ENCODE assay signal across 25 cellular contexts in genomic region chr19:51382004-51382403, GRCh38. TPM values are rescaled to one million over a fixed set of nuclear protein-coding genes. Genes with fewer than 3 reads are reported as not detected.
A peak's percentile ranks its signal among the peaks of the same experiment; 100 is the strongest.
DNase-seq lines count a peak whose midpoint lies in the region; TF ChIP-seq lines count a peak whose summit lies in the region.
"Had no signal": no experiment of that assay in that cellular context is flagged by ENCODE, and none has a peak within 500 bp of the region (broad histone marks: within the 10 kb centered on the region; RNA-seq: fewer than 3 reads in every experiment).

No MANE protein-coding gene starts in this region.

- no peaks in the 10 kb centered on the region for H3K4me1 ChIP-seq in left ventricle myocardium inferior
- H3K4me1 ChIP-seq: A549, BE2C, HAP-1 had no signal

- intact Hi-C loops in activated CD4-positive, alpha-beta T cell treated with anti-CD3 and anti-CD28 coated beads, Interleukin-2, amount 10 ng/mL, durations not matched to agents 24 days and 14 days (cut with micrococcal nuclease): no loop called here
- intact Hi-C loops in cardiac septum (cut with DNase I): no loop called here
- intact Hi-C loops in left ventricle myocardium inferior (cut with micrococcal nuclease): no loop called here

- peaks cover 23% of the 10 kb centered on the region for H3K4me1 Mint-ChIP-seq in activated CD4-positive, alpha-beta T cell treated with anti-CD3 and anti-CD28 coated beads, Interleukin-2, amount 10 ng/mL, durations not matched to agents 24 days and 14 days
- H3K4me1 Mint-ChIP-seq in immature natural killer cell: peaks cover 68 to 70% of the 10 kb centered on the region in 2 donors
- H3K4me1 Mint-ChIP-seq in activated CD4-positive, alpha-beta memory T cell treated with anti-CD3 and anti-CD28 coated beads, Interleukin-2, amount 10 ng/mL, durations not matched to agents 7 days and 5 days: peaks cover 40% of the 10 kb centered on the region
- H3K4me1 Mint-ChIP-seq: GM23338 had no signal

- H3K36me3 Mint-ChIP-seq in activated CD4-positive, alpha-beta T cell treated with anti-CD3 and anti-CD28 coated beads, Interleukin-2, amount 10 ng/mL, durations not matched to agents 24 days and 14 days (ENCODE audit: low read depth): peaks cover 4% of the 10 kb centered on the region
- no peaks in the 10 kb centered on the region for H3K36me3 Mint-ChIP-seq in immature natural killer cell
- H3K36me3 Mint-ChIP-seq in activated CD4-positive, alpha-beta memory T cell treated with anti-CD3 and anti-CD28 coated beads, Interleukin-2, amount 10 ng/mL, durations not matched to agents 7 days and 5 days (ENCODE audit: low read depth): peaks cover 10% of the 10 kb centered on the region
- H3K36me3 Mint-ChIP-seq: CD14-positive monocyte; CD4-positive, alpha-beta memory T cell had no signal

- no peak overlapping the region for H3K4me3 Mint-ChIP-seq in activated CD4-positive, alpha-beta T cell treated with anti-CD3 and anti-CD28 coated beads, Interleukin-2, amount 10 ng/mL, durations not matched to agents 24 days and 14 days
- H3K4me3 Mint-ChIP-seq in immature natural killer cell: peak overlapping the region in 4 of 5 donors; percentile 17 to 80 (median 50)
- H3K4me3 Mint-ChIP-seq in activated CD4-positive, alpha-beta memory T cell treated with anti-CD3 and anti-CD28 coated beads, Interleukin-2, amount 10 ng/mL, durations not matched to agents 7 days and 5 days: no peak overlapping the region
- H3K4me3 Mint-ChIP-seq: CD14-positive monocyte; CD4-positive, alpha-beta memory T cell; GM23338; HFFc6 had no signal

- CTCF ChIA-PET in activated CD4-positive, alpha-beta memory T cell treated with anti-CD3 and anti-CD28 coated beads, Interleukin-2, amount 10 ng/mL, durations not matched to agents 7 days and 5 days (lab: Charles Lee): interaction anchor here (1.6 to 2.1 kb wide), 2 partner anchors 8 to 14 kb away, joined by 6 to 7 read pairs; partner anchors contain the start of gene C19orf84

- peaks cover 7% of the 10 kb centered on the region for H3K9me3 ChIP-seq in left ventricle myocardium inferior (replicated peaks)
- H3K9me3 ChIP-seq: BE2C, HAP-1 had no signal

- peak overlapping the region; percentile 37 for H3K27ac Mint-ChIP-seq in activated CD4-positive, alpha-beta T cell treated with anti-CD3 and anti-CD28 coated beads, Interleukin-2, amount 10 ng/mL, durations not matched to agents 24 days and 14 days
- peak overlapping the region in 3 of 6 donors; percentile 56 to 67 (median 67) for H3K27ac Mint-ChIP-seq in immature natural killer cell
- no peak overlapping the region for H3K27ac Mint-ChIP-seq in activated CD4-positive, alpha-beta memory T cell treated with anti-CD3 and anti-CD28 coated beads, Interleukin-2, amount 10 ng/mL, durations not matched to agents 7 days and 5 days
- H3K27ac Mint-ChIP-seq: CD14-positive monocyte; CD4-positive, alpha-beta memory T cell; GM23338; HFFc6 had no signal

- H3K36me3 ChIP-seq in left ventricle myocardium inferior: no peaks in the 10 kb centered on the region
- H3K36me3 ChIP-seq: BE2C; BLaER1 treated with 17β-estradiol and CSF1 and Interleukin-3, amounts not matched to agents 10 nM and 100 nM; HAP-1 had no signal

- H3K27me3 ChIP-seq in left ventricle myocardium inferior (ENCODE audit: low read depth): no peaks in the 10 kb centered on the region
- H3K27me3 ChIP-seq: BE2C; BLaER1 treated with 17β-estradiol and CSF1 and Interleukin-3, amounts not matched to agents 10 nM and 100 nM had no signal

- H3K9me3 Mint-ChIP-seq in activated CD4-positive, alpha-beta T cell treated with anti-CD3 and anti-CD28 coated beads, Interleukin-2, amount 10 ng/mL, durations not matched to agents 24 days and 14 days: no peaks in the 10 kb centered on the region
- no peaks in the 10 kb centered on the region for H3K9me3 Mint-ChIP-seq in immature natural killer cell
- peaks cover 9% of the 10 kb centered on the region for H3K9me3 Mint-ChIP-seq in activated CD4-positive, alpha-beta memory T cell treated with anti-CD3 and anti-CD28 coated beads, Interleukin-2, amount 10 ng/mL, durations not matched to agents 7 days and 5 days

- no peak for DNase-seq in activated CD4-positive, alpha-beta T cell treated with anti-CD3 and anti-CD28 coated beads, Interleukin-2, amount 10 ng/mL, durations not matched to agents 24 days and 14 days
- no peak for DNase-seq in activated CD4-positive, alpha-beta T cell treated with anti-CD3 and anti-CD28 coated beads, Interleukin-2, amount 50 U/mL, for 4 hours
- peak; percentile 24 for DNase-seq in cardiac septum (ENCODE audit: low spot score)
- DNase-seq in left ventricle myocardium inferior: no peak
- DNase-seq in immature natural killer cell: no peak
- DNase-seq in NCI-H69 (lab: John Stamatoyannopoulos, UW): no peak
- no peak for DNase-seq in activated CD4-positive, alpha-beta memory T cell treated with anti-CD3 and anti-CD28 coated beads, Interleukin-2, amount 10 ng/mL, durations not matched to agents 7 days and 5 days
- DNase-seq: 8988T; ACHN; BE2C; Calu3; CD4-positive, alpha-beta memory T cell; COR-L47; DMS53; DMS79 treated with DMSO at 0.1 percent for 48 hours; GF-D8; HFFc6 had no signal

- no peak overlapping the region for H3K4me3 ChIP-seq in left ventricle myocardium inferior
- H3K4me3 ChIP-seq: A549, GM23338, HAP-1 had no signal

- H3K27ac ChIP-seq in left ventricle myocardium inferior (replicated peaks): no peak overlapping the region
- H3K27ac ChIP-seq: A549 had no signal

- H3K27me3 Mint-ChIP-seq in activated CD4-positive, alpha-beta T cell treated with anti-CD3 and anti-CD28 coated beads, Interleukin-2, amount 10 ng/mL, durations not matched to agents 24 days and 14 days: no peaks in the 10 kb centered on the region
- H3K27me3 Mint-ChIP-seq in immature natural killer cell (ENCODE audit: low read depth in 3 of 3): peaks cover 0 to 4% (median 2%) of the 10 kb centered on the region in 3 donors
- H3K27me3 Mint-ChIP-seq in activated CD4-positive, alpha-beta memory T cell treated with anti-CD3 and anti-CD28 coated beads, Interleukin-2, amount 10 ng/mL, durations not matched to agents 7 days and 5 days: no peaks in the 10 kb centered on the region
- H3K27me3 Mint-ChIP-seq: CD4-positive, alpha-beta memory T cell had no signal

- POLR2A ChIA-PET in activated CD4-positive, alpha-beta memory T cell treated with anti-CD3 and anti-CD28 coated beads, Interleukin-2, amount 10 ng/mL, durations not matched to agents 7 days and 5 days (lab: Charles Lee): interaction anchor here (1.5 to 2.8 kb wide), 4 partner anchors 10 to 16 kb away, joined by 4 to 19 read pairs (median 10); partner anchors contain the start of gene NKG7

- no peak for TF ChIP-seq CTCF in left ventricle myocardium inferior (IDR thresholded peaks at IDR 0.05; ENCODE audit: borderline replicate concordance)

RNA-seq across cellular contexts. Expression of gene LIM2, which starts 5.8 kb away (rescaled TPM):
- 0.24 TPM in 1 of 2 replicates, not detected in the other for total RNA-seq in activated CD4-positive, alpha-beta T cell treated with anti-CD3 and anti-CD28 coated beads, Interleukin-2, amount 10 ng/mL, durations not matched to agents 24 days and 14 days
- not detected for total RNA-seq in cardiac septum
- total RNA-seq in left ventricle myocardium inferior: not detected
- 10 to 100 TPM; 19.2 to 40.0 (median 37.9) TPM for polyA plus RNA-seq in immature natural killer cell
- not detected for total RNA-seq in activated CD4-positive, alpha-beta memory T cell treated with anti-CD3 and anti-CD28 coated beads, Interleukin-2, amount 10 ng/mL, durations not matched to agents 7 days and 5 days
- total RNA-seq: Calu3; CD4-positive, alpha-beta memory T cell; Daoy; G401; GM23338; H4; HFFc6 had no signal
- polyA plus RNA-seq: A549; CD14-positive monocyte; CD4-positive, alpha-beta memory T cell; GM23338 had no signal

RNA-seq across cellular contexts. Expression of gene C19orf84, which starts 8.4 kb away (rescaled TPM):
- 0.16 and 0.24 TPM in 2 replicates for total RNA-seq in activated CD4-positive, alpha-beta T cell treated with anti-CD3 and anti-CD28 coated beads, Interleukin-2, amount 10 ng/mL, durations not matched to agents 24 days and 14 days
- total RNA-seq in cardiac septum (not detected), left ventricle myocardium inferior (not detected)
- 1 to 10 TPM in 2 of 3 donors, not detected in 1; 1.7 to 3.8 TPM for polyA plus RNA-seq in immature natural killer cell
- total RNA-seq in activated CD4-positive, alpha-beta memory T cell treated with anti-CD3 and anti-CD28 coated beads, Interleukin-2, amount 10 ng/mL, durations not matched to agents 7 days and 5 days: not detected
- total RNA-seq: Calu3; CD4-positive, alpha-beta memory T cell; Daoy; G401; H4; HFFc6 had no signal
- polyA plus RNA-seq: A549; CD14-positive monocyte; CD4-positive, alpha-beta memory T cell had no signal

RNA-seq across cellular contexts. Expression of gene NKG7, which starts 9.6 kb away (rescaled TPM):
- 363 and 379 TPM in 2 replicates for total RNA-seq in activated CD4-positive, alpha-beta T cell treated with anti-CD3 and anti-CD28 coated beads, Interleukin-2, amount 10 ng/mL, durations not matched to agents 24 days and 14 days
- total RNA-seq in cardiac septum (3.6 TPM), left ventricle myocardium inferior (1.8 TPM)
- 1,000 to 10,000 TPM; 7,925 to 8,923 (median 8,385) TPM for polyA plus RNA-seq in immature natural killer cell
- 100 to 1,000 TPM; 417 to 428 TPM for total RNA-seq in activated CD4-positive, alpha-beta memory T cell treated with anti-CD3 and anti-CD28 coated beads, Interleukin-2, amount 10 ng/mL, durations not matched to agents 7 days and 5 days
- total RNA-seq: Calu3, Daoy, G401, GM23338, H4, HFFc6 had no signal
- polyA plus RNA-seq: A549, GM23338 had no signal

RNA-seq across cellular contexts. Expression of gene CLDND2, which starts 13.2 kb away (rescaled TPM):
- 18.7 and 19.6 TPM in 2 replicates for total RNA-seq in activated CD4-positive, alpha-beta T cell treated with anti-CD3 and anti-CD28 coated beads, Interleukin-2, amount 10 ng/mL, durations not matched to agents 24 days and 14 days
- total RNA-seq in cardiac septum (1.0 TPM), left ventricle myocardium inferior (1.5 TPM)
- polyA plus RNA-seq in immature natural killer cell: under 1 TPM in 1 of 3 donors, not detected in 2; 0.83 TPM
- 1 to 10 TPM; 6.4 to 8.2 TPM for total RNA-seq in activated CD4-positive, alpha-beta memory T cell treated with anti-CD3 and anti-CD28 coated beads, Interleukin-2, amount 10 ng/mL, durations not matched to agents 7 days and 5 days
- total RNA-seq: Daoy, G401, GM23338, H4 had no signal
- polyA plus RNA-seq: CD14-positive monocyte; CD4-positive, alpha-beta memory T cell had no signal

RNA-seq across cellular contexts. Expression of gene ETFB, which starts 15.8 kb away (rescaled TPM):
- 194 and 199 TPM in 2 replicates for total RNA-seq in activated CD4-positive, alpha-beta T cell treated with anti-CD3 and anti-CD28 coated beads, Interleukin-2, amount 10 ng/mL, durations not matched to agents 24 days and 14 days
- total RNA-seq in cardiac septum: 180 TPM
- 365 TPM for total RNA-seq in left ventricle myocardium inferior
- polyA plus RNA-seq in immature natural killer cell: 10 to 100 TPM; 49.9 to 74.4 (median 69.3) TPM
- total RNA-seq in activated CD4-positive, alpha-beta memory T cell treated with anti-CD3 and anti-CD28 coated beads, Interleukin-2, amount 10 ng/mL, durations not matched to agents 7 days and 5 days: 100 to 1,000 TPM; 126 to 131 TPM

Comparison
In these comparisons a context has a peak if more than half of its experiments do, and no peak if none do; other contexts are left out.
1. H3K4me3 Mint-ChIP-seq: peak in immature natural killer cell (4 of 5); none in activated CD4-positive, alpha-beta T cell treated with anti-CD3 and anti-CD28 coated beads, Interleukin-2, amount 10 ng/mL, durations not matched to agents 24 days and 14 days (single experiment) and activated CD4-positive, alpha-beta memory T cell treated with anti-CD3 and anti-CD28 coated beads, Interleukin-2, amount 10 ng/mL, durations not matched to agents 7 days and 5 days (single experiment).
2. RNA of gene NKG7, which starts 9.6 kb away (total RNA-seq): 417 to 428 TPM in activated CD4-positive, alpha-beta memory T cell treated with anti-CD3 and anti-CD28 coated beads, Interleukin-2, amount 10 ng/mL, durations not matched to agents 7 days and 5 days and 363 to 379 TPM in activated CD4-positive, alpha-beta T cell treated with anti-CD3 and anti-CD28 coated beads, Interleukin-2, amount 10 ng/mL, durations not matched to agents 24 days and 14 days; 3.6 TPM in cardiac septum (single experiment) and 1.8 TPM in left ventricle myocardium inferior (single experiment); every median in the first group is over 10 times any median in the second.